ENCODE assay signal across 8 cellular contexts in genomic region chr11:64230209-64230984, GRCh38. TPM values are rescaled to one million over a fixed set of nuclear protein-coding genes. Genes with fewer than 3 reads are reported as not detected.
DNase-seq lines count a peak whose midpoint lies in the region; ATAC-seq and TF ChIP-seq lines count a peak whose summit lies in the region.

Gene DNAJC4, plus strand, starts transcription at chr11:64230548. Its CDS starts 307 bp downstream, at chr11:64230855.

- ATAC-seq in GM19455 (IDR thresholded peaks at IDR 0.05; ENCODE audit: unreplicated experiment) (peak; percentile 45), mucosa of descending colon (peak; percentile 67)

- DNase-seq in HuH-7 (ENCODE audit: low spot score): peak; percentile 81
- DNase-seq in activated T-cell treated with anti-CD3 and anti-CD28 coated beads for 48 hours (ENCODE audit: low read depth): peak; percentile 80
- peak; percentile 92 for DNase-seq in epithelial cell of esophagus (ENCODE audit: low read depth)
- peak; percentile 94 to 98 (median 96) for DNase-seq in mucosa of descending colon
- DNase-seq in stimulated activated CD8-positive, alpha-beta memory T cell treated with anti-CD3 and anti-CD28 coated beads, Interleukin-4, amount 100 ng/mL, for 1 hour (ENCODE audit: low read depth in 2 of 2, low spot score in 1 of 2): peak; percentile 73 to 79

- intact Hi-C loops in mucosa of descending colon (cut with DNase I, micrococcal nuclease): no loop called here

- H4K20me1 ChIP-seq in BLaER1 (peaks cover 6% of the 10 kb centered on the region), OCI-LY3 (ENCODE audit: insufficient read depth, low read length) (peaks cover 3% of the 10 kb centered on the region; the same call in 1 of the 2 replicates)

- H3K27ac ChIP-seq in BLaER1: peak within 1 kb of the TSS; percentile 87
- H3K27ac ChIP-seq in OCI-LY3 (ENCODE audit: low read length): peak within 1 kb of the TSS; percentile 29

- H3K4me3 ChIP-seq in BLaER1 (peak within 1 kb of the TSS; percentile 77), OCI-LY3 (ENCODE audit: low read length) (peak within 1 kb of the TSS; percentile 89), epithelial cell of esophagus (ENCODE audit: low read length) (peak within 1 kb of the TSS; percentile 80), mucosa of descending colon (peak within 1 kb of the TSS; percentile 74)

- H3K9me3 ChIP-seq in BLaER1: no peaks in the 10 kb centered on the region
- no peaks in the 10 kb centered on the region for H3K9me3 ChIP-seq in OCI-LY3 (ENCODE audit: insufficient read depth, low read length)
- no peaks in the 10 kb centered on the region for H3K9me3 ChIP-seq in mucosa of descending colon

- H3K4me2 ChIP-seq in BLaER1 (peak within 1 kb of the TSS; percentile 99), OCI-LY3 (ENCODE audit: low read length) (peak within 1 kb of the TSS; percentile 93)

- no peaks in the 10 kb centered on the region for H3K36me3 ChIP-seq in BLaER1
- H3K36me3 ChIP-seq in OCI-LY3 (replicated peaks; ENCODE audit: low read depth, low read length): peaks cover under 1% of the 10 kb centered on the region
- no peaks in the 10 kb centered on the region for H3K36me3 ChIP-seq in mucosa of descending colon (ENCODE audit: low read depth)

- H3K79me2 ChIP-seq in OCI-LY3 (ENCODE audit: low read length): peaks cover 18% of the 10 kb centered on the region

- H3K27me3 ChIP-seq in BLaER1 (no peaks in the 10 kb centered on the region), OCI-LY3 (ENCODE audit: low read depth, low read length) (no peaks in the 10 kb centered on the region)

- H3K9ac ChIP-seq in BLaER1 (peak within 1 kb of the TSS; percentile 81), OCI-LY3 (ENCODE audit: low read length) (peak within 1 kb of the TSS; percentile 84)

- TF ChIP-seq CTCF in OCI-LY3 (IDR thresholded peaks at IDR 0.05; ENCODE audit: low read depth, low read length) (no peak), epithelial cell of esophagus (IDR thresholded peaks at IDR 0.05; ENCODE audit: insufficient read depth, low read depth, low read length, missing control alignments) (no peak), mucosa of descending colon (IDR thresholded peaks at IDR 0.05) (no peak)

- H2AFZ ChIP-seq in OCI-LY3 (ENCODE audit: low read depth, low read length): peak within 1 kb of the TSS; percentile 68; the same call in 1 of the 2 replicates

- H3K4me1 ChIP-seq in BLaER1 (peaks cover 75% of the 10 kb centered on the region), OCI-LY3 (ENCODE audit: low read length) (peaks cover 24% of the 10 kb centered on the region), mucosa of descending colon (ENCODE audit: low read depth) (peaks cover 42% of the 10 kb centered on the region)

RNA-seq across cellular contexts. Expression of gene DNAJC4, which starts in this region (rescaled TPM):
- 10 to 100 TPM; 43.6 to 57.6 (median 50.7) TPM for total RNA-seq in mucosa of descending colon

Comparison
In these comparisons a context has a peak if more than half of its experiments do, and no peak if none do; other contexts are left out.
1. Peak in every context shown above with its lines: DNase-seq, ATAC-seq, H3K4me3 ChIP-seq and H3K27ac ChIP-seq.